ENCODE assay signal across 8 cellular contexts in the genomic region with DNA sequence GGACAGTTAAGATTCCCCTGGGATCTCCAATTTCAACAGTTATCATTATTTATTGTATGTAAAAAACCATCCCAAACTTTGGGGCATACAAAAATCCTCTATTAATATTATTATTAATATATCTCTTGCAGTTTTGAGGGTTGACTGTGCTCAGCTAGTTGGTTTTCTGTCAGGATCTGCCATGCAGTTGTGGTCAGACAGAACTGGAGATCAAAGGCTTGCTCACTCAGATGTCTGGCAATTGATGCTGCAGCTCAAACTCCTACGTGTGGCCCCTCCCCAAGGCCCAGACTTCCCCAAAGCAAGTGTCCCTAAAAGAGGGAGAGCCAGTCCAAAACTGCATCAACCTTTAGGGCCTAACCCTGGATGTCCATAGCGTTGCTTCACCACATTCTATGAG.
"Had no signal": no experiment of that assay in that cellular context is flagged by ENCODE, and none has a peak within 500 bp of the region (broad histone marks: within the 10 kb centered on the region; RNA-seq: fewer than 3 reads in every experiment).

No MANE protein-coding gene starts in this region.

- DNase-seq: IMR-90, KBM-7, KG1 had no signal

- H3K36me3 Mint-ChIP-seq: IgD-negative memory B cell had no signal

- H3K9ac ChIP-seq: KMS-11 had no signal

- H3K27ac Mint-ChIP-seq: IgD-negative memory B cell had no signal

- ATAC-seq: K562 had no signal

- H3K27ac ChIP-seq: HL-60, KMS-11 had no signal

- FAIRE-seq: HTR-8/SVneo, K562 had no signal

- H3K4me2 ChIP-seq: KMS-11 had no signal

- H3K4me1 Mint-ChIP-seq: IgD-negative memory B cell had no signal

- H3K4me3 ChIP-seq: K562 had no signal

- H3K4me3 Mint-ChIP-seq: IgD-negative memory B cell had no signal
